29 cellular contexts compared by ENCODE assay signal in genomic region chrX:80174925-80175574, GRCh38.
DNase-seq lines count a peak whose midpoint lies in the region; ATAC-seq, FAIRE-seq and TF ChIP-seq lines count a peak whose summit lies in the region.
"Had no signal": no experiment of that assay in that cellular context is flagged by ENCODE, and none has a peak within 500 bp of the region (broad histone marks: within the 10 kb centered on the region; RNA-seq: fewer than 3 reads in every experiment).

No MANE protein-coding gene starts in this region.

- TF ChIP-seq POLR2A in body of pancreas (IDR thresholded peaks at IDR 0.05): no peak
- TF ChIP-seq POLR2A in GM12892 (IDR thresholded peaks at IDR 0.05; ENCODE audit: low read depth, low read length): no peak

- no peak for TF ChIP-seq CTCF in HEK293 (tag by site-specific recombination; IDR thresholded peaks at IDR 0.05)
- no peak for TF ChIP-seq CTCF in body of pancreas (IDR thresholded peaks at IDR 0.05)
- TF ChIP-seq CTCF in left ventricle myocardium inferior (IDR thresholded peaks at IDR 0.05; ENCODE audit: borderline replicate concordance): no peak
- no peak for TF ChIP-seq CTCF in psoas muscle (IDR thresholded peaks at IDR 0.05)
- TF ChIP-seq CTCF in omental fat pad (IDR thresholded peaks at IDR 0.05): no peak
- TF ChIP-seq CTCF in SK-N-SH (IDR thresholded peaks at IDR 0.05): no peak
- no peak for TF ChIP-seq CTCF in upper lobe of right lung (IDR thresholded peaks at IDR 0.05)

- no peaks in the 10 kb centered on the region for H3K79me2 ChIP-seq in SK-N-SH (ENCODE audit: insufficient read depth)
- H3K79me2 ChIP-seq: parathyroid adenoma had no signal

- no peak overlapping the region for H3K9ac ChIP-seq in SK-N-SH
- H3K9ac ChIP-seq: BLaER1, parathyroid adenoma had no signal

- no peaks in the 10 kb centered on the region for H3K27me3 ChIP-seq in body of pancreas
- H3K27me3 ChIP-seq in left ventricle myocardium inferior (ENCODE audit: low read depth): no peaks in the 10 kb centered on the region
- H3K27me3 ChIP-seq in psoas muscle (ENCODE audit: insufficient read depth in 3 of 3, low read length in 2 of 3): no peaks in the 10 kb centered on the region
- no peaks in the 10 kb centered on the region for H3K27me3 ChIP-seq in SK-N-SH (ENCODE audit: insufficient read depth)
- no peaks in the 10 kb centered on the region for H3K27me3 ChIP-seq in upper lobe of right lung
- H3K27me3 ChIP-seq: cardiac muscle cell, SJCRH30, vagina had no signal

- ATAC-seq in body of pancreas (no peak), psoas muscle (no peak), omental fat pad (ENCODE audit: low FRiP score) (no peak), upper lobe of right lung (no peak)
- ATAC-seq: activated CD8-positive, alpha-beta T cell treated with anti-CD3 and anti-CD28 coated beads, Interleukin-2, amount 10 ng/mL, durations not matched to agents 7 days and 5 days; left lobe of liver; natural killer cell treated with Interleukin-12 subunit alpha and Interleukin-12 subunit beta and Interleukin-15 and Interleukin-18, amount 100 ng/mL, for 72 hours; Panc1 had no signal

- POLR2A ChIA-PET in HEK293 (lab: Yijun Ruan, JAX) (no interaction called here), SK-N-SH (lab: Yijun Ruan, JAX) (no interaction called here)

- H3K4me2 ChIP-seq in SK-N-SH: no peak overlapping the region
- H3K4me2 ChIP-seq: BLaER1 had no signal

- no peaks in the 10 kb centered on the region for H3K9me2 ChIP-seq in SK-N-SH

- 45 to 54% methylated on average over 3 of the region's 3 CpGs for WGBS in body of pancreas, 2 donors
- 41 to 58% (median 56%) methylated on average over 3 of the region's 3 CpGs for WGBS in psoas muscle, 3 donors
- WGBS in SK-N-SH (ENCODE audit: low lambda C conversion rate): 7% methylated on average over 3 of the region's 3 CpGs

- TF ChIP-seq RAD21 in SK-N-SH (IDR thresholded peaks at IDR 0.05; ENCODE audit: low read length): no peak

- no peak overlapping the region for H2AFZ ChIP-seq in SK-N-SH (ENCODE audit: low read depth)
- H2AFZ ChIP-seq: parathyroid adenoma had no signal

- H3K36me3 ChIP-seq in HEK293 (ENCODE audit: control insufficient read depth in 2 of 2, insufficient read depth in 1 of 2, low read length in 2 of 2) (no peaks in the 10 kb centered on the region), body of pancreas (replicated peaks in 1 of 2; ENCODE audit: insufficient read depth in 1 of 2, low read depth in 2 of 2) (no peaks in the 10 kb centered on the region), left ventricle myocardium inferior (no peaks in the 10 kb centered on the region), psoas muscle (ENCODE audit: insufficient read depth in 1 of 2, low read depth in 1 of 2) (no peaks in the 10 kb centered on the region), SK-N-SH (replicated peaks in 1 of 2; ENCODE audit: control insufficient read depth in 1 of 2, insufficient read depth in 2 of 2, low read length in 1 of 2) (no peaks in the 10 kb centered on the region), upper lobe of right lung (no peaks in the 10 kb centered on the region)
- H3K36me3 ChIP-seq: BLaER1, cardiac muscle cell, SJCRH30, vagina had no signal

- CTCF ChIA-PET in HEK293 (lab: Yijun Ruan, JAX) (no interaction called here), SK-N-SH (lab: Yijun Ruan, JAX) (no interaction called here)

- H3K4me3 ChIP-seq in HEK293 (ENCODE audit: low read depth, low read length): no peak overlapping the region
- no peak overlapping the region for H3K4me3 ChIP-seq in body of pancreas
- no peak overlapping the region for H3K4me3 ChIP-seq in left ventricle myocardium inferior
- no peak overlapping the region for H3K4me3 ChIP-seq in psoas muscle
- no peak overlapping the region for H3K4me3 ChIP-seq in SK-N-SH (ENCODE audit: low read depth in 2 of 2, low read length in 1 of 2)
- no peak overlapping the region for H3K4me3 ChIP-seq in upper lobe of right lung
- H3K4me3 ChIP-seq: BLaER1, cardiac muscle cell, SJCRH30, vagina had no signal

- H3K4me1 ChIP-seq in HEK293 (ENCODE audit: control insufficient read depth, insufficient read depth, low read length) (no peaks in the 10 kb centered on the region), body of pancreas (no peaks in the 10 kb centered on the region), left ventricle myocardium inferior (no peaks in the 10 kb centered on the region), psoas muscle (no peaks in the 10 kb centered on the region), SK-N-SH (ENCODE audit: control insufficient read depth in 1 of 2, insufficient read depth in 2 of 2, low read depth in 1 of 2, low read length in 1 of 2) (no peaks in the 10 kb centered on the region), upper lobe of right lung (no peaks in the 10 kb centered on the region)
- H3K4me1 ChIP-seq: BLaER1, parathyroid adenoma, SJCRH30, vagina had no signal

- DNase-seq in body of pancreas: peak in 3 of 4 donors; percentile 2 to 15 (median 14)
- DNase-seq in left ventricle myocardium inferior: peak; percentile 59
- DNase-seq in psoas muscle: peak; percentile 37 to 50
- no peak for DNase-seq in GM12892 (ENCODE audit: insufficient read length)
- DNase-seq in omental fat pad (ENCODE audit: low spot score): no peak
- DNase-seq in SK-N-SH: no peak
- no peak for DNase-seq in upper lobe of right lung
- DNase-seq: activated CD4-positive, CD25-positive, alpha-beta regulatory T cell treated with anti-CD3 and anti-CD28 coated beads, Interleukin-2, amount 50 U/mL, for 72 hours; activated CD8-positive, alpha-beta T cell treated with anti-CD3 and anti-CD28 coated beads, Interleukin-2, amount 10 ng/mL, durations not matched to agents 7 days and 5 days; activated effector memory CD4-positive, alpha-beta T cell treated with anti-CD3 and anti-CD28 coated beads, Interleukin-2, amount 50 U/mL, for 16 hours; COR-L47; dermis blood vessel endothelial cell; DMS79 treated with DMSO at 0.1 percent for 48 hours; head of caudate nucleus; MV-4-11; NCI-H146; NCI-H510A treated with DMSO at 0.1 percent for 48 hours; NK-92 treated with Interleukin-12 subunit alpha and Interleukin-12 subunit beta, amount 100 ng/mL, for 24 hours; SJCRH30; T-helper 1 cell had no signal

- H3K9me3 ChIP-seq in HEK293 (ENCODE audit: control insufficient read depth, insufficient read depth, low read depth, low read length) (peaks cover 4% of the 10 kb centered on the region; the same call in 1 of the 2 replicates), body of pancreas (no peaks in the 10 kb centered on the region), left ventricle myocardium inferior (replicated peaks) (no peaks in the 10 kb centered on the region), psoas muscle (no peaks in the 10 kb centered on the region), SK-N-SH (no peaks in the 10 kb centered on the region), upper lobe of right lung (no peaks in the 10 kb centered on the region)
- H3K9me3 ChIP-seq: SJCRH30, vagina had no signal

- H3F3A ChIP-seq in SK-N-SH (replicated peaks; ENCODE audit: insufficient read depth): no peaks in the 10 kb centered on the region

- no peak for TF ChIP-seq EP300 in SK-N-SH (IDR thresholded peaks at IDR 0.05; ENCODE audit: borderline replicate concordance in 1 of 2, low read depth in 1 of 2, low read length in 1 of 2)

- H4K20me1 ChIP-seq in SK-N-SH (ENCODE audit: insufficient read depth): no peaks in the 10 kb centered on the region
- H4K20me1 ChIP-seq: BLaER1 had no signal

- no peak for FAIRE-seq in GM12892 (lab: Jason Lieb, UNC)
- FAIRE-seq: H1 had no signal

- intact Hi-C loops in body of pancreas (cut with DNase I) (no loop called here), left ventricle myocardium inferior (cut with micrococcal nuclease) (no loop called here), psoas muscle (cut with DNase I) (no loop called here), upper lobe of right lung (cut with DNase I) (no loop called here)

- H3K27ac ChIP-seq in HEK293 (ENCODE audit: extremely low read depth, low read depth, low read length) (no peak overlapping the region), body of pancreas (no peak overlapping the region), left ventricle myocardium inferior (replicated peaks) (peak overlapping the region; percentile 23), psoas muscle (no peak overlapping the region), SK-N-SH (ENCODE audit: low read depth in 2 of 2, low read length in 1 of 2) (no peak overlapping the region), upper lobe of right lung (no peak overlapping the region)
- H3K27ac ChIP-seq: BLaER1, cardiac muscle cell, parathyroid adenoma, SJCRH30, vagina had no signal

TF ChIP-seq in HEK293, 187 proteins besides CTCF, POLR2A, EP300 and RAD21 (continues in another document):
- TF ChIP-seq PRDM1 (tag by site-specific recombination; IDR thresholded peaks at IDR 0.05): peak; percentile 60; the same call in 1 of the 2 replicates

TF ChIP-seq in SK-N-SH, 30 proteins besides CTCF, POLR2A, EP300 and RAD21 (continues in another document):
- TF ChIP-seq SIN3A (IDR thresholded peaks at IDR 0.05; ENCODE audit: borderline replicate concordance, low read depth, low read length): no peak
- TF ChIP-seq YY1 (IDR thresholded peaks at IDR 0.05; ENCODE audit: low read depth): no peak
- no peak for TF ChIP-seq NFIC (IDR thresholded peaks at IDR 0.05; ENCODE audit: borderline replicate concordance)
- TF ChIP-seq FOXM1 (IDR thresholded peaks at IDR 0.05; ENCODE audit: low read depth): no peak
- TF ChIP-seq RFX5 (IDR thresholded peaks at IDR 0.05; ENCODE audit: low read length): no peak
- TF ChIP-seq TEAD4 (IDR thresholded peaks at IDR 0.05; ENCODE audit: borderline replicate concordance, insufficient read depth): no peak
- no peak for TF ChIP-seq JUND (IDR thresholded peaks at IDR 0.05)
- no peak for TF ChIP-seq ZBTB33 (IDR thresholded peaks at IDR 0.05; ENCODE audit: borderline replicate concordance, low read depth)
- TF ChIP-seq MAX (IDR thresholded peaks at IDR 0.05; ENCODE audit: low read depth): no peak
- TF ChIP-seq FOXJ3 (CRISPR knock-in tag; IDR thresholded peaks at IDR 0.05): no peak

Comparison
In these comparisons a context has a peak if more than half of its experiments do, and no peak if none do; other contexts are left out.
1. DNase-seq: peak in body of pancreas (3 of 4), left ventricle myocardium inferior (single experiment) and psoas muscle (2 of 2); none in GM12892 (single experiment), omental fat pad (single experiment), SK-N-SH (single experiment) and upper lobe of right lung (single experiment).